In genomic region chr5:161001604-161002003, GRCh38 we compare ENCODE assay signal across 17 cellular contexts.
A peak's percentile ranks its signal among the peaks of the same experiment; 100 is the strongest.
DNase-seq lines count a peak whose midpoint lies in the region; ATAC-seq and TF ChIP-seq lines count a peak whose summit lies in the region.
"Had no signal": no experiment of that assay in that cellular context is flagged by ENCODE, and none has a peak within 500 bp of the region (broad histone marks: within the 10 kb centered on the region; RNA-seq: fewer than 3 reads in every experiment).

No MANE protein-coding gene starts in this region.

- H3K4me3 ChIP-seq in lower leg skin (ENCODE audit: low read depth, poor library complexity, severe bottlenecking) = no peak overlapping the region
- H3K4me3 ChIP-seq: ascending aorta, colonic mucosa, heart left ventricle, pancreas, SJSA1 had no signal

- TF ChIP-seq CTCF in lower leg skin (IDR thresholded peaks at IDR 0.05) = no peak

- H3K27me3 Mint-ChIP-seq in activated naive CD4-positive, alpha-beta T cell treated with anti-CD3 and anti-CD28 coated beads for 36 hours (ENCODE audit: low read depth) = no peaks in the 10 kb centered on the region
- H3K27me3 Mint-ChIP-seq: activated CD4-positive, alpha-beta memory T cell treated with anti-CD3 and anti-CD28 coated beads for 36 hours; activated T-helper 17 cell treated with anti-CD3 and anti-CD28 coated beads, Interleukin-2, amount 50 U/mL, for 72 hours had no signal

- H3K4me3 Mint-ChIP-seq in activated naive CD4-positive, alpha-beta T cell treated with anti-CD3 and anti-CD28 coated beads for 36 hours = no peak overlapping the region
- H3K4me3 Mint-ChIP-seq: activated CD4-positive, alpha-beta memory T cell treated with anti-CD3 and anti-CD28 coated beads for 36 hours; activated T-helper 17 cell treated with anti-CD3 and anti-CD28 coated beads, Interleukin-2, amount 50 U/mL, for 72 hours had no signal

- no peaks in the 10 kb centered on the region for H3K36me3 Mint-ChIP-seq in activated naive CD4-positive, alpha-beta T cell treated with anti-CD3 and anti-CD28 coated beads for 36 hours (ENCODE audit: low read depth)
- H3K36me3 Mint-ChIP-seq: activated CD4-positive, alpha-beta memory T cell treated with anti-CD3 and anti-CD28 coated beads for 36 hours had no signal

- peaks cover 16% of the 10 kb centered on the region for H3K9me3 Mint-ChIP-seq in activated naive CD4-positive, alpha-beta T cell treated with anti-CD3 and anti-CD28 coated beads for 36 hours

- no peaks in the 10 kb centered on the region for H3K4me1 Mint-ChIP-seq in activated naive CD4-positive, alpha-beta T cell treated with anti-CD3 and anti-CD28 coated beads for 36 hours (ENCODE audit: low read depth)
- H3K4me1 Mint-ChIP-seq: activated T-helper 17 cell treated with anti-CD3 and anti-CD28 coated beads, Interleukin-2, amount 50 U/mL, for 72 hours had no signal

- H3K27ac Mint-ChIP-seq in activated naive CD4-positive, alpha-beta T cell treated with anti-CD3 and anti-CD28 coated beads for 36 hours = no peak overlapping the region
- H3K27ac Mint-ChIP-seq: activated CD4-positive, alpha-beta memory T cell treated with anti-CD3 and anti-CD28 coated beads for 36 hours; activated T-helper 17 cell treated with anti-CD3 and anti-CD28 coated beads, Interleukin-2, amount 50 U/mL, for 72 hours had no signal

- ATAC-seq in GM18511 (IDR thresholded peaks at IDR 0.05; ENCODE audit: unreplicated experiment) = peak; percentile 87
- peak; percentile 78 for ATAC-seq in GM19463 (IDR thresholded peaks at IDR 0.05; ENCODE audit: unreplicated experiment)
- peak; percentile 73 for ATAC-seq in HG02763 (IDR thresholded peaks at IDR 0.05; ENCODE audit: unreplicated experiment)
- ATAC-seq in HG03439 (IDR thresholded peaks at IDR 0.05; ENCODE audit: unreplicated experiment) = peak; percentile 90
- no peak for ATAC-seq in HG02970 (IDR thresholded peaks at IDR 0.05; ENCODE audit: low FRiP score, unreplicated experiment)
- ATAC-seq: activated T-helper 17 cell treated with anti-CD3 and anti-CD28 coated beads, Interleukin-2, amount 50 U/mL, for 72 hours; heart left ventricle; pancreas had no signal

- DNase-seq in activated naive CD4-positive, alpha-beta T cell treated with anti-CD3 and anti-CD28 coated beads for 36 hours = no peak
- DNase-seq in activated CD4-positive, alpha-beta T cell treated with anti-CD3 and anti-CD28 coated beads, Interleukin-2, amount 50 U/mL, for 48 hours = no peak
- no peak for DNase-seq in lower leg skin (ENCODE audit: low spot score in 2 of 2)
- DNase-seq: activated CD4-positive, alpha-beta memory T cell treated with anti-CD3 and anti-CD28 coated beads for 36 hours; colonic mucosa; heart left ventricle; NCI-H2171; pancreas; substantia nigra had no signal

- intact Hi-C loops in activated naive CD4-positive, alpha-beta T cell treated with anti-CD3 and anti-CD28 coated beads for 36 hours (cut with micrococcal nuclease) = no loop called here
- intact Hi-C loops in lower leg skin (cut with DNase I; ENCODE audit: low total_unique reads) = no loop called here

- TF ChIP-seq POLR2A in lower leg skin (IDR thresholded peaks at IDR 0.05) = no peak

- CTCF ChIA-PET in activated naive CD4-positive, alpha-beta T cell treated with anti-CD3 and anti-CD28 coated beads for 36 hours (lab: Charles Lee) = interaction anchor here (0.6 kb wide), 1 partner anchor 179 kb away, joined by 4 read pairs; no protein-coding TSS in a partner anchor

- WGBS in lower leg skin, 2 donors = 88 to 91% methylated on average over 1 of the region's 1 CpG
